ENCODE assay signal across 8 cellular contexts in genomic region chr16:67249178-67249759, GRCh38. TPM values are rescaled to one million over a fixed set of nuclear protein-coding genes. Genes with fewer than 3 reads are reported as not detected.
DNase-seq lines count a peak whose midpoint lies in the region; ATAC-seq and TF ChIP-seq lines count a peak whose summit lies in the region.

No MANE protein-coding gene starts in this region.

- H3K27me3 ChIP-seq in BE2C = peaks cover 17% of the 10 kb centered on the region

- ATAC-seq in natural killer cell = no peak
- no peak for ATAC-seq in HG02852 (IDR thresholded peaks at IDR 0.05; ENCODE audit: unreplicated experiment)

- TF ChIP-seq CTCF in BE2C (IDR thresholded peaks at IDR 0.05; ENCODE audit: low read depth, low read length) (no peak), chondrocyte (IDR thresholded peaks at IDR 0.05) (no peak), natural killer cell (IDR thresholded peaks at IDR 0.05) (no peak), GM13977 (IDR thresholded peaks at IDR 0.05; ENCODE audit: extremely low read depth, insufficient read depth, missing control alignments) (no peak)

- no peak for DNase-seq in BE2C
- peak; percentile 58 for DNase-seq in chondrocyte (ENCODE audit: low spot score)
- no peak for DNase-seq in natural killer cell
- DNase-seq in amygdala (lab: John Stamatoyannopoulos, UW) = no peak
- DNase-seq in GM13977 (ENCODE audit: low spot score) = no peak
- DNase-seq in NCI-H187 (lab: John Stamatoyannopoulos, UW) = no peak

- peak overlapping the region; percentile 52 to 86 (median 79) for H3K4me3 Mint-ChIP-seq in IgD-negative memory B cell
- peak overlapping the region; percentile 70 for H3K4me3 Mint-ChIP-seq in chondrocyte (ENCODE audit: unreplicated experiment)
- H3K4me3 Mint-ChIP-seq in natural killer cell = peak overlapping the region; percentile 75

- H3K9me3 Mint-ChIP-seq in IgD-negative memory B cell = no peaks in the 10 kb centered on the region
- H3K9me3 Mint-ChIP-seq in chondrocyte (ENCODE audit: low read depth) = no peaks in the 10 kb centered on the region
- no peaks in the 10 kb centered on the region for H3K9me3 Mint-ChIP-seq in natural killer cell

- peaks cover 21 to 26% (median 25%) of the 10 kb centered on the region in 3 donors for H3K4me1 Mint-ChIP-seq in IgD-negative memory B cell
- peaks cover 36% of the 10 kb centered on the region for H3K4me1 Mint-ChIP-seq in chondrocyte (ENCODE audit: low read depth)
- H3K4me1 Mint-ChIP-seq in natural killer cell = peaks cover 21 to 43% of the 10 kb centered on the region in 2 donors

- peaks cover 11% of the 10 kb centered on the region for H3K4me1 ChIP-seq in BE2C

- intact Hi-C loops in natural killer cell (cut with micrococcal nuclease) = no loop called here

- H3K27ac Mint-ChIP-seq in IgD-negative memory B cell (peak overlapping the region in 2 of 3 donors; percentile 4 to 58), chondrocyte (ENCODE audit: unreplicated experiment) (peak overlapping the region; percentile 27), natural killer cell (no peak overlapping the region)

- H3K36me3 Mint-ChIP-seq in IgD-negative memory B cell = no peaks in the 10 kb centered on the region
- H3K36me3 Mint-ChIP-seq in chondrocyte (ENCODE audit: low read depth) = no peaks in the 10 kb centered on the region
- no peaks in the 10 kb centered on the region for H3K36me3 Mint-ChIP-seq in natural killer cell

- H3K27me3 Mint-ChIP-seq in IgD-negative memory B cell = peaks cover 19% of the 10 kb centered on the region
- no peaks in the 10 kb centered on the region for H3K27me3 Mint-ChIP-seq in chondrocyte (ENCODE audit: low read depth)
- peaks cover 18 to 35% of the 10 kb centered on the region in 2 donors for H3K27me3 Mint-ChIP-seq in natural killer cell (ENCODE audit: low read depth in 2 of 2)

- no peaks in the 10 kb centered on the region for H3K9me3 ChIP-seq in BE2C

- in situ Hi-C loops in GM13977 (cut with MboI; ENCODE audit: low pct_unique_long_range_greater_than_20kb, low sequenced_read_pairs, unreplicated experiment) = no loop called here

- no peaks in the 10 kb centered on the region for H3K36me3 ChIP-seq in BE2C

- peak overlapping the region; percentile 57 for H3K4me3 ChIP-seq in BE2C (ENCODE audit: low read depth, low read length)

RNA-seq across cellular contexts. Expression of gene SLC9A5, which starts 0.5 kb away (rescaled TPM):
- 3.1 TPM for polyA plus RNA-seq in BE2C (2012; ENCODE audit: insufficient read depth, insufficient read length, low read depth)
- 0.75 TPM for polyA plus RNA-seq in IgD-negative memory B cell
- total RNA-seq in chondrocyte = 3.0 to 5.6 TPM (median 3.4 TPM) in 3 replicates
- 1 to 10 TPM; 1.2 to 2.6 (median 1.6) TPM for total RNA-seq in natural killer cell

RNA-seq across cellular contexts. Expression of gene FHOD1, which starts 2.0 kb away (rescaled TPM):
- polyA plus RNA-seq in BE2C (2012; ENCODE audit: insufficient read depth, insufficient read length, low read depth) = 37.9 TPM
- 3.8 TPM for polyA plus RNA-seq in IgD-negative memory B cell
- total RNA-seq in chondrocyte (32.9 to 50.1 TPM (median 35.6 TPM) in 3 replicates), natural killer cell (10 to 100 TPM; 79.3 to 96.8 (median 89.2) TPM)

RNA-seq across cellular contexts. Expression of gene TMEM208, which starts 22.3 kb away (rescaled TPM):
- polyA plus RNA-seq in BE2C (2012; ENCODE audit: insufficient read depth, insufficient read length, low read depth) = 298 TPM
- 64.2 TPM for polyA plus RNA-seq in IgD-negative memory B cell
- total RNA-seq in chondrocyte (41.7 to 55.7 TPM (median 43.2 TPM) in 3 replicates), natural killer cell (10 to 100 TPM; 34.5 to 39.2 (median 36.7) TPM)

RNA-seq across cellular contexts. Expression of gene PLEKHG4, which starts 30.1 kb away (rescaled TPM):
- polyA plus RNA-seq in BE2C (2012; ENCODE audit: insufficient read depth, insufficient read length, low read depth) = 8.8 TPM
- 0.65 TPM for polyA plus RNA-seq in IgD-negative memory B cell
- total RNA-seq in chondrocyte (17.5 to 22.4 TPM (median 18.9 TPM) in 3 replicates), natural killer cell (10 to 100 TPM in 1 of 3 donors, 1 to 10 TPM in 2; 6.8 to 14.7 (median 8.5) TPM)

RNA-seq across cellular contexts. Expression of gene ELMO3, which starts 50.3 kb away (rescaled TPM):
- polyA plus RNA-seq in BE2C (2012; ENCODE audit: insufficient read depth, insufficient read length, low read depth) = 7.8 TPM
- polyA plus RNA-seq in IgD-negative memory B cell = 0.35 TPM
- 1.1 to 1.2 TPM (median 1.1 TPM) in 3 replicates for total RNA-seq in chondrocyte
- 1 to 10 TPM; 1.9 to 3.3 (median 2.3) TPM for total RNA-seq in natural killer cell

Comparison
In these comparisons a context has a peak if more than half of its experiments do, and no peak if none do; other contexts are left out.
1. H3K27ac Mint-ChIP-seq: peak in IgD-negative memory B cell (2 of 3) and chondrocyte (single experiment); none in natural killer cell (0 of 2).
2. Peak in every context shown above with its lines, with median percentiles within 50 percentile points of each other: H3K4me3 Mint-ChIP-seq.